ENCODE assay signal across 18 cellular contexts in the genomic region with DNA sequence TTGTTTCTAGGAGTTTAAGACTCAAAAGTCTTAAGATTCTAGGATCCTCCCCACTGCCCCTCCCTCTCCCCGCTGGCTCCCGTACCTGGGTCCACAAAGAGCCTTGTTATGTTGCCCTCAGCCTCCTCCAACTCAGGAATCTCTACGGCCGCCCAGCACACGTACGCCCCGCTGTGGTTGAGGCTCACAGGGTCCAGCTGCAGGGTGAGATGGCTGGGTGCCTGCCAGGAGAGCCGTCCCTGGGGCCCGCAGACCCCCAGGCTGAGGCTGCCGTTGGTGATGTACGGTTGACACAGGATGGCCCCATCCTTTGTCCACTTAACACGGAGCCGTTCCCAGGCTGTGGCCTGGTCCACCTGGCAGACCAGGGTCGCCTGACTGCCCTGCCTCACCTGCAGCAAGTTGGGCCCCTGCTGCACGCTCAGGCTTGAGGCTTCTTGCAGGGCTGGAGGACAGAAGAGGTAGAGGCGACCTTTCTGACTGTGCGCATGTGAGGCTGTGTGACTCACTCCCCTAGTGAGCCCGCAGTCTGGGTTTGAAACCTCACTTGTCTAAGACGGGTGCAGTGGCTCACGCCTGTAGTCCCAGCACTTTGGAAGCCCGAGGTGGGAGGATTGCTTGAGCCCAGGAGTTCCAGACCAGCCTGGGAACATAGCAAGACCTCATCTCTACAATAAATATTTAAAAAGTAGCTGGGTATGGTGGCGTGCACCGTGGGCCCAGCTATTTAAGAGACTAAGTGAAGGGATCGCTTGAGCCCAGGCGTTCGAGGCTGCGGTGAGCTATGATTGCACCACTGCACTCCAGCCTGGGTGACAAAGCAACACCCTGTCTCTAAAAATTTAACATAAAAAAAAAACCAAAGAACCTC. TPM values are rescaled to one million over a fixed set of nuclear protein-coding genes. Genes with fewer than 3 reads are reported as not detected.
DNase-seq lines count a peak whose midpoint lies in the region; ATAC-seq and TF ChIP-seq lines count a peak whose summit lies in the region.
"Had no signal": no experiment of that assay in that cellular context is flagged by ENCODE, and none has a peak within 500 bp of the region (broad histone marks: within the 10 kb centered on the region; RNA-seq: fewer than 3 reads in every experiment).

No MANE protein-coding gene starts in this region.

- no peak overlapping the region for H3K4me3 ChIP-seq in gastroesophageal sphincter
- H3K4me3 ChIP-seq: cardiac muscle cell had no signal

- POLR2A ChIA-PET in activated CD8-positive, alpha-beta T cell treated with anti-CD3 and anti-CD28 coated beads, Interleukin-2, amount 10 ng/mL, durations not matched to agents 7 days and 5 days (lab: Charles Lee): no interaction called here

- H3K4me1 Mint-ChIP-seq in activated CD8-positive, alpha-beta T cell treated with anti-CD3 and anti-CD28 coated beads, Interleukin-2, amount 10 ng/mL, durations not matched to agents 7 days and 5 days (ENCODE audit: low read depth): peaks cover 37% of the 10 kb centered on the region

- H3K9me3 ChIP-seq in gastroesophageal sphincter: no peaks in the 10 kb centered on the region

- TF ChIP-seq EP300 in gastroesophageal sphincter (IDR thresholded peaks at IDR 0.05): no peak

- TF ChIP-seq POLR2A in gastroesophageal sphincter (IDR thresholded peaks at IDR 0.05): no peak

- no peaks in the 10 kb centered on the region for H3K4me1 ChIP-seq in gastroesophageal sphincter
- H3K4me1 ChIP-seq: parathyroid adenoma had no signal

- 71 to 100% methylated on average over 5 to 9 of the region's 27 CpGs for WGBS in gastroesophageal sphincter (ENCODE audit: low coverage in 1 of 2), 2 donors

- no peaks in the 10 kb centered on the region for H3K36me3 ChIP-seq in gastroesophageal sphincter
- H3K36me3 ChIP-seq: cardiac muscle cell had no signal

- H3K4me3 Mint-ChIP-seq in activated CD8-positive, alpha-beta T cell treated with anti-CD3 and anti-CD28 coated beads, Interleukin-2, amount 10 ng/mL, durations not matched to agents 7 days and 5 days: no peak overlapping the region
- H3K4me3 Mint-ChIP-seq: type B pancreatic cell had no signal

- peak; percentile 76 to 90 for ATAC-seq in activated naive CD4-positive, alpha-beta T cell treated with anti-CD3 and anti-CD28 coated beads, Interleukin-2, amount 50 U/mL, for 72 hours
- peak; percentile 50 for ATAC-seq in activated CD8-positive, alpha-beta T cell treated with anti-CD3 and anti-CD28 coated beads, Interleukin-2, amount 10 ng/mL, durations not matched to agents 7 days and 5 days
- ATAC-seq in esophagus mucosa: peak; percentile 28
- peak; percentile 95 for ATAC-seq in stimulated activated naive CD8-positive, alpha-beta T cell treated with anti-CD3 and anti-CD28 coated beads, Interleukin-15, Interleukin-2, amounts not matched to agents 100 U/mL and 50 U/mL, for 24 hours
- ATAC-seq in gastroesophageal sphincter: no peak

- TF ChIP-seq CTCF in gastroesophageal sphincter (IDR thresholded peaks at IDR 0.05): no peak

- CTCF ChIA-PET in activated CD8-positive, alpha-beta T cell treated with anti-CD3 and anti-CD28 coated beads, Interleukin-2, amount 10 ng/mL, durations not matched to agents 7 days and 5 days (lab: Charles Lee): interaction anchor here (1.2 to 1.9 kb wide), 4 partner anchors 31 to 55 kb away, joined by 4 to 10 read pairs (median 4); partner anchors contain the start of gene STAP2

- peak in 1 of 2 donors; percentile 28 for DNase-seq in activated naive CD4-positive, alpha-beta T cell treated with anti-CD3 and anti-CD28 coated beads, Interleukin-2, amount 50 U/mL, for 72 hours (ENCODE audit: low spot score in 2 of 2)
- DNase-seq in activated naive CD4-positive, alpha-beta T cell treated with Interleukin-2 at 50 U/mL for 16 hours: no peak
- DNase-seq in activated CD8-positive, alpha-beta T cell treated with anti-CD3 and anti-CD28 coated beads, Interleukin-2, amount 10 ng/mL, durations not matched to agents 7 days and 5 days: peak; percentile 42
- peak; percentile 57 for DNase-seq in stimulated activated naive CD8-positive, alpha-beta T cell treated with anti-CD3 and anti-CD28 coated beads, Interleukin-15, Interleukin-2, amounts not matched to agents 100 U/mL and 50 U/mL, for 24 hours
- DNase-seq in ureter (ENCODE audit: low spot score) (no peak), nucleus accumbens (lab: John Stamatoyannopoulos, UW) (no peak)
- DNase-seq: activated gamma-delta T cell; DMS153; Karpas-422; NCI-H2029; NK-92 treated with Interleukin-12 subunit alpha and Interleukin-12 subunit beta, amount 100 ng/mL, for 24 hours; SIG-M5 had no signal

- H3K27me3 Mint-ChIP-seq in activated CD8-positive, alpha-beta T cell treated with anti-CD3 and anti-CD28 coated beads, Interleukin-2, amount 10 ng/mL, durations not matched to agents 7 days and 5 days (ENCODE audit: low read depth): no peaks in the 10 kb centered on the region
- H3K27me3 Mint-ChIP-seq: type B pancreatic cell had no signal

- no peak overlapping the region for H3K27ac ChIP-seq in gastroesophageal sphincter
- H3K27ac ChIP-seq: cardiac muscle cell, parathyroid adenoma had no signal

- H3K27me3 ChIP-seq in gastroesophageal sphincter: peaks cover 44% of the 10 kb centered on the region
- H3K27me3 ChIP-seq: cardiac muscle cell had no signal

- H3K9me3 Mint-ChIP-seq in activated naive CD4-positive, alpha-beta T cell treated with anti-CD3 and anti-CD28 coated beads, Interleukin-2, amount 50 U/mL, for 72 hours: no peaks in the 10 kb centered on the region
- H3K9me3 Mint-ChIP-seq in activated CD8-positive, alpha-beta T cell treated with anti-CD3 and anti-CD28 coated beads, Interleukin-2, amount 10 ng/mL, durations not matched to agents 7 days and 5 days (ENCODE audit: insufficient read depth): no peaks in the 10 kb centered on the region
- H3K9me3 Mint-ChIP-seq: type B pancreatic cell had no signal

- H3K27ac Mint-ChIP-seq in activated naive CD4-positive, alpha-beta T cell treated with anti-CD3 and anti-CD28 coated beads, Interleukin-2, amount 50 U/mL, for 72 hours: peak overlapping the region; percentile 8 to 82
- H3K27ac Mint-ChIP-seq in activated CD8-positive, alpha-beta T cell treated with anti-CD3 and anti-CD28 coated beads, Interleukin-2, amount 10 ng/mL, durations not matched to agents 7 days and 5 days: no peak overlapping the region
- H3K27ac Mint-ChIP-seq: type B pancreatic cell had no signal

- H3K36me3 Mint-ChIP-seq in activated naive CD4-positive, alpha-beta T cell treated with anti-CD3 and anti-CD28 coated beads, Interleukin-2, amount 50 U/mL, for 72 hours: peaks cover 0 to 5% of the 10 kb centered on the region in 2 donors
- peaks cover 1% of the 10 kb centered on the region for H3K36me3 Mint-ChIP-seq in activated CD8-positive, alpha-beta T cell treated with anti-CD3 and anti-CD28 coated beads, Interleukin-2, amount 10 ng/mL, durations not matched to agents 7 days and 5 days (ENCODE audit: low read depth)
- H3K36me3 Mint-ChIP-seq: type B pancreatic cell had no signal

RNA-seq across cellular contexts. Expression of gene TMIGD2, which starts 4.1 kb away (rescaled TPM):
- 10 to 100 TPM; 10.7 to 45.2 TPM for total RNA-seq in activated naive CD4-positive, alpha-beta T cell treated with anti-CD3 and anti-CD28 coated beads, Interleukin-2, amount 50 U/mL, for 72 hours
- 10 to 100 TPM; 35.9 to 39.5 TPM for total RNA-seq in activated CD8-positive, alpha-beta T cell treated with anti-CD3 and anti-CD28 coated beads, Interleukin-2, amount 10 ng/mL, durations not matched to agents 7 days and 5 days
- total RNA-seq in esophagus mucosa (0.20 TPM), ureter (1.2 TPM), gastroesophageal sphincter (under 1 TPM in 2 of 4 donors, not detected in 2; 0.35 to 0.67 TPM)
- total RNA-seq: frontal cortex had no signal

RNA-seq across cellular contexts. Expression of gene FSD1, which starts 6.3 kb away (rescaled TPM):
- 10 to 100 TPM; 15.3 to 38.0 TPM for total RNA-seq in activated naive CD4-positive, alpha-beta T cell treated with anti-CD3 and anti-CD28 coated beads, Interleukin-2, amount 50 U/mL, for 72 hours
- 10 to 100 TPM; 26.7 to 27.7 TPM for total RNA-seq in activated CD8-positive, alpha-beta T cell treated with anti-CD3 and anti-CD28 coated beads, Interleukin-2, amount 10 ng/mL, durations not matched to agents 7 days and 5 days
- 0.36 TPM for total RNA-seq in esophagus mucosa
- not detected for total RNA-seq in ureter
- total RNA-seq in gastroesophageal sphincter: under 1 TPM in 1 of 4 donors, not detected in 3; 0.67 TPM

RNA-seq across cellular contexts. Expression of gene SHD, which starts 19.1 kb away (rescaled TPM):
- not detected for total RNA-seq in activated naive CD4-positive, alpha-beta T cell treated with anti-CD3 and anti-CD28 coated beads, Interleukin-2, amount 50 U/mL, for 72 hours
- not detected for total RNA-seq in activated CD8-positive, alpha-beta T cell treated with anti-CD3 and anti-CD28 coated beads, Interleukin-2, amount 10 ng/mL, durations not matched to agents 7 days and 5 days
- total RNA-seq in esophagus mucosa (not detected), ureter (not detected), gastroesophageal sphincter (not detected)

RNA-seq across cellular contexts. Expression of gene STAP2, which starts 40.5 kb away (rescaled TPM):
- 10 to 100 TPM; 17.4 to 22.3 TPM for total RNA-seq in activated naive CD4-positive, alpha-beta T cell treated with anti-CD3 and anti-CD28 coated beads, Interleukin-2, amount 50 U/mL, for 72 hours
- 10 to 100 TPM; 14.3 to 16.5 TPM for total RNA-seq in activated CD8-positive, alpha-beta T cell treated with anti-CD3 and anti-CD28 coated beads, Interleukin-2, amount 10 ng/mL, durations not matched to agents 7 days and 5 days
- total RNA-seq in esophagus mucosa (97.3 TPM), ureter (66.8 TPM), gastroesophageal sphincter (1 to 10 TPM in 3 of 4 donors, not detected in 1; 1.4 to 5.6 (median 4.9) TPM)

RNA-seq across cellular contexts. Expression of gene MPND, which starts 45.2 kb away (rescaled TPM):
- total RNA-seq in activated naive CD4-positive, alpha-beta T cell treated with anti-CD3 and anti-CD28 coated beads, Interleukin-2, amount 50 U/mL, for 72 hours: 10 to 100 TPM; 18.4 to 22.0 TPM
- 10 to 100 TPM; 26.0 to 27.6 TPM for total RNA-seq in activated CD8-positive, alpha-beta T cell treated with anti-CD3 and anti-CD28 coated beads, Interleukin-2, amount 10 ng/mL, durations not matched to agents 7 days and 5 days
- total RNA-seq in esophagus mucosa (22.0 TPM), ureter (30.6 TPM), gastroesophageal sphincter (1 to 10 TPM; 4.7 to 7.5 (median 6.0) TPM)

Comparison
In these comparisons a context has a peak if more than half of its experiments do, and no peak if none do; other contexts are left out.
1. DNase-seq: peak in activated CD8-positive, alpha-beta T cell treated with anti-CD3 and anti-CD28 coated beads, Interleukin-2, amount 10 ng/mL, durations not matched to agents 7 days and 5 days (single experiment) and stimulated activated naive CD8-positive, alpha-beta T cell treated with anti-CD3 and anti-CD28 coated beads, Interleukin-15, Interleukin-2, amounts not matched to agents 100 U/mL and 50 U/mL, for 24 hours (single experiment); none in activated naive CD4-positive, alpha-beta T cell treated with Interleukin-2 at 50 U/mL for 16 hours (single experiment), ureter (single experiment) and nucleus accumbens (0 of 56).
2. RNA of gene FSD1, which starts 6.3 kb away (total RNA-seq): 15.3 to 38.0 TPM in activated naive CD4-positive, alpha-beta T cell treated with anti-CD3 and anti-CD28 coated beads, Interleukin-2, amount 50 U/mL, for 72 hours and 26.7 to 27.7 TPM in activated CD8-positive, alpha-beta T cell treated with anti-CD3 and anti-CD28 coated beads, Interleukin-2, amount 10 ng/mL, durations not matched to agents 7 days and 5 days; 0.36 TPM in esophagus mucosa (single experiment), 0.67 TPM in gastroesophageal sphincter and not detected in ureter (single experiment); every median in the first group is over 4 times any median in the second.